Comparison of ENCODE assay signal across 1 cellular context in genomic region chr1:234965128-234965527, GRCh38.
A peak's percentile ranks its signal among the peaks of the same experiment; 100 is the strongest.
TF ChIP-seq lines count a peak whose summit lies in the region.

No MANE protein-coding gene starts in this region.

TF ChIP-seq in HepG2, 621 proteins besides CTCF, POLR2A, EP300 and RAD21 (continued from another document):
- peak; percentile 48; the same call in 1 of the 2 replicates for TF ChIP-seq ZNF687 (CRISPR knock-in tag; IDR thresholded peaks at IDR 0.05)
- TF ChIP-seq HDAC1 (CRISPR knock-in tag; IDR thresholded peaks at IDR 0.05) = no peak
- peak; percentile 83 for TF ChIP-seq CEBPG (CRISPR knock-in tag; IDR thresholded peaks at IDR 0.05)
- no peak for TF ChIP-seq ZNF615 (CRISPR knock-in tag; IDR thresholded peaks at IDR 0.05; ENCODE audit: borderline replicate concordance)
- peak; percentile 46; the same call in 1 of the 2 replicates for TF ChIP-seq ZFX (CRISPR knock-in tag; IDR thresholded peaks at IDR 0.05; ENCODE audit: low read depth)
- TF ChIP-seq RBFOX2 (IDR thresholded peaks at IDR 0.05; ENCODE audit: low read depth, low read length) = no peak
- peak; percentile 80 for TF ChIP-seq ZSCAN29 (CRISPR knock-in tag; conservative IDR thresholded peaks at IDR 0.05)
- peak; percentile 38; the same call in 1 of the 2 replicates for TF ChIP-seq GATAD2A (CRISPR knock-in tag; IDR thresholded peaks at IDR 0.05)
- 0 out of 2 replicates have a peak, but pooled peaks have one; percentile 17 for TF ChIP-seq MED1 (CRISPR knock-in tag; IDR thresholded peaks at IDR 0.05)
